Comparison of ENCODE assay signal across 19 cellular contexts in the genomic region with DNA sequence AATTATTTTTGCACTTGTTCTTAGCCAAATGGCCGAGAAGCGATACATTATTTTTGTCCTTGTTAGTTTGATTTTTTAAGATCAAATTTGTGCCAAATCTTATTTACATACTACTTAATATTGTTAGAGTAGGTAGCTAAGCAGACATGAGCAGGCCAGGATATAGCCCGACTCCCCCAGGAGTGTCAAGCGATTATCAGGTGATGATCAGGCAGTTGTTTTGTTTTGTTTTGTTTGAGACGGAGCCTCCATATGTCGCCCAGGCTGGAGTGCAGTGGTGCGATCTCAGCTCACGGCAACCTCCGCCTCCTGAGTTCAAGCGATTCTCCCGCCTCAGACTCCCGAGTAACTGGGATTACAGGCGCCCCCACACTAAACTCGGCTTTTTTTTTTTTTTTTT.
DNase-seq lines count a peak whose midpoint lies in the region; ATAC-seq and TF ChIP-seq lines count a peak whose summit lies in the region.
"Had no signal": no experiment of that assay in that cellular context is flagged by ENCODE, and none has a peak within 500 bp of the region (broad histone marks: within the 10 kb centered on the region; RNA-seq: fewer than 3 reads in every experiment).

No MANE protein-coding gene starts in this region.

- H3K9me3 Mint-ChIP-seq in glutamatergic neuron (ENCODE audit: unreplicated experiment) = peaks cover 2% of the 10 kb centered on the region

- no peaks in the 10 kb centered on the region for H3K36me3 Mint-ChIP-seq in glutamatergic neuron (ENCODE audit: unreplicated experiment)

- peaks cover 5 to 34% (median 23%) of the 10 kb centered on the region in 5 donors for H3K4me1 ChIP-seq in subcutaneous abdominal adipose tissue (ENCODE audit: control insufficient read depth in 5 of 5, insufficient read depth in 5 of 5, low read length in 5 of 5)

- DNase-seq in DMS 273 (lab: John Stamatoyannopoulos, UW; ENCODE audit: unreplicated experiment) = peak; percentile 1
- no peak for DNase-seq in DMS 273 treated with DMSO at 0.1 percent for 48 hours (lab: John Stamatoyannopoulos, UW)
- DNase-seq in NCI-H82 treated with DMSO at 0.1 percent for 48 hours (lab: John Stamatoyannopoulos, UW; ENCODE audit: unreplicated experiment) = peak; percentile 28
- no peak for DNase-seq in glutamatergic neuron
- no peak for DNase-seq in sciatic nerve (ENCODE audit: low spot score)
- no peak for DNase-seq in RKO (ENCODE audit: low spot score)
- DNase-seq: DMS79, Kasumi-1, NCI-H1417, NCI-H1694 treated with DMSO at 0.1 percent for 48 hours, NCI-H2081 treated with DMSO at 0.1 percent for 48 hours, T-helper 2 cell had no signal

- H3K4me3 Mint-ChIP-seq in glutamatergic neuron (ENCODE audit: unreplicated experiment) = no peak overlapping the region

- H3K9ac ChIP-seq in subcutaneous abdominal adipose tissue (ENCODE audit: low read length in 5 of 5) = no peak overlapping the region
- H3K9ac ChIP-seq: GM23248 had no signal

- no peak for ATAC-seq in sciatic nerve
- ATAC-seq in HG02623 (IDR thresholded peaks at IDR 0.05; ENCODE audit: unreplicated experiment) = no peak
- ATAC-seq: HCT116, Right ventricle myocardium inferior had no signal

- TF ChIP-seq CTCF in glutamatergic neuron (IDR thresholded peaks at IDR 0.05; ENCODE audit: partially characterized antibody, unreplicated experiment) = no peak

- H3K27ac Mint-ChIP-seq in glutamatergic neuron (ENCODE audit: unreplicated experiment) = peak overlapping the region; percentile 41

- H3K27ac ChIP-seq in subcutaneous abdominal adipose tissue (ENCODE audit: low read depth, low read length) = peak overlapping the region; percentile 39
- H3K27ac ChIP-seq: 22Rv1, C4-2B, GM23248 had no signal

- peaks cover 8% of the 10 kb centered on the region for H3K4me1 Mint-ChIP-seq in glutamatergic neuron (ENCODE audit: low read depth, unreplicated experiment)

- no peak overlapping the region for H3K4me3 ChIP-seq in subcutaneous abdominal adipose tissue (ENCODE audit: low read depth in 1 of 5, low read length in 5 of 5)
- H3K4me3 ChIP-seq: GM23248 had no signal

- H3K27me3 Mint-ChIP-seq in glutamatergic neuron (ENCODE audit: unreplicated experiment) = no peaks in the 10 kb centered on the region

- intact Hi-C loops in sciatic nerve (cut with DNase I) = no loop called here

- no peaks in the 10 kb centered on the region for H3K9me3 ChIP-seq in subcutaneous abdominal adipose tissue (ENCODE audit: control insufficient read depth in 5 of 5, low read length in 5 of 5)

- H3K36me3 ChIP-seq in subcutaneous abdominal adipose tissue (ENCODE audit: control insufficient read depth in 5 of 5, insufficient read depth in 5 of 5, low read length in 5 of 5) = no peaks in the 10 kb centered on the region

- no peaks in the 10 kb centered on the region for H3K27me3 ChIP-seq in subcutaneous abdominal adipose tissue (ENCODE audit: control insufficient read depth in 5 of 5, insufficient read depth in 4 of 5, low read length in 5 of 5)

Comparison
In these comparisons a context has a peak if more than half of its experiments do, and no peak if none do; other contexts are left out.
1. DNase-seq: peak in DMS 273 (single experiment) and NCI-H82 treated with DMSO at 0.1 percent for 48 hours (single experiment); none in DMS 273 treated with DMSO at 0.1 percent for 48 hours (single experiment), glutamatergic neuron (single experiment), sciatic nerve (single experiment) and RKO (single experiment).